In the genomic region with DNA sequence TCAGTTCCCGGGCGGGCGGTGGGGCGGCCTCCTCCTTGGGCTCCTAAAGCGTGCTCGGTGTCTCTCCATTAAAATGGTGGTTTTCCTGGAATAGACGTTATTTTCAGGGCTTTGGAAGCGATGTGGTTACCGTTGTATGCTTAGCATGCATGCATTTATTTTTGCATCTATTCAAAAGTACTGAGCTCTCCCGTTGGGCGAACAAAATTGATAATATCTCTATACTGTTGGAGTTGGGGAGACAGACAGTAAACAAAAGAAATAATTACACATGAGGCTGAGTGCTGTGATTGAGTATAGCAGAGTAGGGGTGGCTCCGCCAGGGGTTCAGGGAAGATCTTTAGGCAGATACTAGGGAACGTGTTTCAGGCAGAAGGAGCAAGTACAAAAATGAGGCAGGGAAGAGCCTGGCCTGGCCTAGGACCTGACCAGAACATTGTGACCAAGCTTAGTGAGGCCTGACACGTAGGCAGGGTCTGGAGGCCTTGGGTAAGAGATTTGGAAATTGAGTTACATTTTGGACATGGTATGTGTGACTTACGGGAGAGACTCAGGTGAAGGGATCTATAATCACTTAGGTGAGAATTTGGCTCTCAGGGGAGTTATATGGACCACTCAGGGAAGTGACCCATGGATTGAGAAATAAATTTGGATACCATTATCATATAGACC, we compare ENCODE assay signal across 8 cellular contexts. TPM values are rescaled to one million over a fixed set of nuclear protein-coding genes. Genes with fewer than 3 reads are reported as not detected.
DNase-seq lines count a peak whose midpoint lies in the region; ATAC-seq and TF ChIP-seq lines count a peak whose summit lies in the region.

No MANE protein-coding gene starts in this region.

- H2AFZ ChIP-seq in SU-DHL-6 (ENCODE audit: low read depth, low read length, severe bottlenecking), result no peak overlapping the region

- no peaks in the 10 kb centered on the region for H3K27me3 ChIP-seq in SU-DHL-6 (ENCODE audit: low read length)
- no peaks in the 10 kb centered on the region for H3K27me3 ChIP-seq in iPS DF 6.9 (ENCODE audit: control insufficient read depth, insufficient read depth, low read length)
- H3K27me3 ChIP-seq in thoracic aorta (replicated peaks; ENCODE audit: insufficient read depth), result no peaks in the 10 kb centered on the region

- 0 out of 2 replicates have a peak, but pooled peaks cover 3% of the 10 kb centered on the region for H4K20me1 ChIP-seq in SU-DHL-6 (ENCODE audit: low read depth, low read length)

- peak; percentile 1 for ATAC-seq in GM19452 (IDR thresholded peaks at IDR 0.05; ENCODE audit: unreplicated experiment)
- ATAC-seq in thoracic aorta (ENCODE audit: insufficient number of reproducible peaks, low FRiP score, low read depth), result no peak
- ATAC-seq in HG02840 (IDR thresholded peaks at IDR 0.05; ENCODE audit: low FRiP score, unreplicated experiment), result no peak

- DNase-seq in iPS DF 6.9 (ENCODE audit: low read depth, low spot score) (no peak), thoracic aorta (ENCODE audit: low spot score) (no peak), islet precursor cell (no peak), H4 (ENCODE audit: low spot score) (no peak)

- peak overlapping the region; percentile 86 for H3K9ac ChIP-seq in SU-DHL-6 (ENCODE audit: low read length)

- no CpG with 5 or more reads among the region's 15 CpGs for WGBS in iPS DF 6.9 (ENCODE audit: insufficient coverage, insufficient read length)

- peaks cover 60% of the 10 kb centered on the region for H3K79me2 ChIP-seq in SU-DHL-6 (ENCODE audit: insufficient read depth, low read length)

- H3K9me3 ChIP-seq in SU-DHL-6 (ENCODE audit: insufficient read depth, low read length) (no peaks in the 10 kb centered on the region), iPS DF 6.9 (ENCODE audit: control insufficient read depth, insufficient read depth, low read length) (no peaks in the 10 kb centered on the region), thoracic aorta (no peaks in the 10 kb centered on the region)

- H3K9me2 ChIP-seq in SU-DHL-6 (replicated peaks; ENCODE audit: insufficient read depth, low read length), result no peaks in the 10 kb centered on the region

- peak overlapping the region; percentile 98 for H3K27ac ChIP-seq in 22Rv1
- H3K27ac ChIP-seq in SU-DHL-6 (ENCODE audit: low read depth, low read length), result peak overlapping the region; percentile 88
- no peak overlapping the region for H3K27ac ChIP-seq in iPS DF 6.9 (ENCODE audit: low read length)
- no peak overlapping the region for H3K27ac ChIP-seq in thoracic aorta

- H3K4me2 ChIP-seq in SU-DHL-6 (ENCODE audit: low read depth, low read length, poor library complexity, severe bottlenecking), result peak overlapping the region; percentile 77

- H3F3A ChIP-seq in SU-DHL-6 (ENCODE audit: insufficient read depth), result peaks cover 14% of the 10 kb centered on the region

- peak overlapping the region; percentile 74 for H3K4me3 ChIP-seq in SU-DHL-6 (ENCODE audit: insufficient read depth, low read length, poor library complexity, severe bottlenecking)
- peak overlapping the region; percentile 76; the same call in 1 of the 2 replicates for H3K4me3 ChIP-seq in iPS DF 6.9 (ENCODE audit: low read length)
- H3K4me3 ChIP-seq in thoracic aorta, result peak overlapping the region; percentile 88

- TF ChIP-seq CTCF in 22Rv1 (IDR thresholded peaks at IDR 0.05) (no peak), SU-DHL-6 (IDR thresholded peaks at IDR 0.05; ENCODE audit: insufficient read depth, low read length, poor library complexity, severe bottlenecking) (no peak), thoracic aorta (IDR thresholded peaks at IDR 0.05) (no peak)

- H3K4me1 ChIP-seq in iPS DF 6.9 (ENCODE audit: control insufficient read depth, insufficient read depth, low read length), result no peaks in the 10 kb centered on the region
- H3K4me1 ChIP-seq in thoracic aorta (ENCODE audit: control insufficient read depth in 1 of 2, low read depth in 2 of 2), result peaks cover 3 to 8% of the 10 kb centered on the region in 2 donors

- H3K36me3 ChIP-seq in SU-DHL-6 (ENCODE audit: low read length) (no peaks in the 10 kb centered on the region), iPS DF 6.9 (ENCODE audit: control insufficient read depth, insufficient read depth, low read length) (no peaks in the 10 kb centered on the region), thoracic aorta (no peaks in the 10 kb centered on the region)

RNA-seq across cellular contexts. Expression of a gene that starts 0.7 kb away (rescaled TPM):
- total RNA-seq in thoracic aorta, result 1 to 10 TPM in 1 of 2 donors, not detected in 1; 1.3 TPM
- total RNA-seq in H4 (2014; rRNA removed; shearing (Covaris generic)), result 38.9 and 52.8 TPM in 2 replicates

RNA-seq across cellular contexts. Expression of a gene that starts 11.1 kb away (rescaled TPM):
- total RNA-seq in thoracic aorta, result 1 to 10 TPM in 1 of 2 donors, under 1 TPM in 1; 0.63 to 1.6 TPM
- total RNA-seq in H4 (2014; rRNA removed; shearing (Covaris generic)), result not detected in 2 replicates

RNA-seq across cellular contexts. Expression of a gene that starts 30.9 kb away (rescaled TPM):
- total RNA-seq in thoracic aorta, result 10 to 100 TPM; 77.2 to 85.6 TPM
- 28.9 and 30.2 TPM in 2 replicates for total RNA-seq in H4 (2014; rRNA removed; shearing (Covaris generic))

Comparison
In these comparisons a context has a peak if more than half of its experiments do, and no peak if none do; other contexts are left out.
1. H3K27ac ChIP-seq: peak in 22Rv1 (single experiment) and SU-DHL-6 (single experiment); none in iPS DF 6.9 (single experiment) and thoracic aorta (0 of 2).
2. RNA of a gene that starts 0.7 kb away (total RNA-seq): 38.9 to 52.8 TPM in H4; 1.3 TPM in thoracic aorta; every median in the first group is over 10 times any median in the second.
3. Peak in every context shown above with its lines, with median percentiles within 50 percentile points of each other: H3K4me3 ChIP-seq.